In the genomic region with DNA sequence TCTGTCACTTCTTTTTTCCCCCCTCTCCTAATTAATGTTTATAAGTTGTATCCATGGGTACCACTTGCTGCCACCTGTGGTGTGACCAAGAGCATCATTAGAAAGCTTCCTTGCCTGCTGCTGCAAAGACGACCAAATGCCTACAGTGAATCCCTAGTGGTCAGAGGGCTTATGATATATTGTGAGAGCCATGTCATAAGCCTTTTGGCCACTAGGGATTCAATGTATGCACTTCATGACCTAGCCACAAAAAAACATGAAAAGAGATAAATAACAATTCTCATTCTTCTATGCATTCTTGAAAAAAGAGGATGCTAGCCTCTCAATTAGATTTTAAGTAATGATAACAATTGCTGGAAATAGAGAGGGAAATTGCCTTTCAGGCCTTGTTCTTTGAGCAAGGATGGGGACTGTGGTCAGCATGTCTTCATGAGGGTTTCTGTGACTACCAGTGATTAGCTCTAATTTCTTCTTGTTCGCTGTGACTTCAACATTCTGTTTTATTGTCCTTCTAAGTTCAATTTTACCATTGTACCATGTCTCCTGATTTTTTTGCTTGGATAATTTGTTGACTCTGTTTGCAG, we compare ENCODE assay signal across 8 cellular contexts.
A peak's percentile ranks its signal among the peaks of the same experiment; 100 is the strongest.
DNase-seq lines count a peak whose midpoint lies in the region; ATAC-seq, FAIRE-seq and TF ChIP-seq lines count a peak whose summit lies in the region.

No MANE protein-coding gene starts in this region.

- POLR2A ChIA-PET in BJ (lab: Charles Lee) (no interaction called here), endothelial cell of umbilical vein (lab: Charles Lee) (no interaction called here)
- POLR2A ChIA-PET in naive thymus-derived CD8-positive, alpha-beta T cell (lab: Charles Lee) = no interaction called here

- no TSS peak for BruUV-seq in endothelial cell of umbilical vein (replicated peaks; lab: Mats Ljungman, UMichigan)

- no peak for DNase-seq in BJ (ENCODE audit: low read depth)
- peak; percentile 8 for DNase-seq in GM19239 (ENCODE audit: insufficient read length, low spot score)
- peak; percentile 54 for DNase-seq in NAMALWA (ENCODE audit: low spot score)
- no peak for DNase-seq in endothelial cell of umbilical vein (ENCODE audit: low read depth, low spot score)
- no peak for DNase-seq in naive thymus-derived CD8-positive, alpha-beta T cell

- H3K36me3 ChIP-seq in BJ (ENCODE audit: control insufficient read depth, insufficient read depth, low read length) (no peaks in the 10 kb centered on the region), endothelial cell of umbilical vein (ENCODE audit: control insufficient read depth in 2 of 2, extremely low read depth in 1 of 2, insufficient read depth in 2 of 2, low read length in 2 of 2) (no peaks in the 10 kb centered on the region)

- FAIRE-seq in GM19239 (lab: Jason Lieb, UNC) (no peak), endothelial cell of umbilical vein (lab: Jason Lieb, UNC) (peak; percentile 38)

- H3K9me3 Mint-ChIP-seq in naive thymus-derived CD8-positive, alpha-beta T cell = no peaks in the 10 kb centered on the region

- peaks cover 7% of the 10 kb centered on the region for H3K4me1 ChIP-seq in endothelial cell of umbilical vein (ENCODE audit: control insufficient read depth, extremely low read depth, insufficient read depth, low read length)

- 0 out of 2 replicates have a peak, but pooled peaks have one; percentile 18 for TF ChIP-seq CTCF in BJ (IDR thresholded peaks at IDR 0.05; ENCODE audit: insufficient read depth, low read depth, low read length)
- peak in 1 of 2 donors; percentile 21 for TF ChIP-seq CTCF in endothelial cell of umbilical vein (IDR thresholded peaks at IDR 0.05; ENCODE audit: extremely low read depth in 1 of 2, insufficient read depth in 1 of 2, low read depth in 1 of 2, low read length in 2 of 2)

- no peaks in the 10 kb centered on the region for H3K79me2 ChIP-seq in endothelial cell of umbilical vein (ENCODE audit: control insufficient read depth, insufficient read depth, low read length)

- no peaks in the 10 kb centered on the region for H3K36me3 Mint-ChIP-seq in naive thymus-derived CD8-positive, alpha-beta T cell

- no peak overlapping the region for H3K27ac ChIP-seq in endothelial cell of umbilical vein (ENCODE audit: insufficient read depth, low read depth, low read length)

- H2AFZ ChIP-seq in endothelial cell of umbilical vein (ENCODE audit: low read depth, low read length) = no peak overlapping the region

- no peak overlapping the region for H3K9ac ChIP-seq in endothelial cell of umbilical vein (replicated peaks; ENCODE audit: extremely low read depth, insufficient read depth, low read length)

- H3K4me3 ChIP-seq in BJ (ENCODE audit: low read depth, low read length) = no peak overlapping the region
- no peak overlapping the region for H3K4me3 ChIP-seq in endothelial cell of umbilical vein (replicated peaks in 1 of 3; ENCODE audit: insufficient read depth in 1 of 3, low read depth in 1 of 3, low read length in 3 of 3)

- no peak for TF ChIP-seq POLR2A in endothelial cell of umbilical vein (IDR thresholded peaks at IDR 0.05; ENCODE audit: low read depth, low read length)

- CTCF ChIA-PET in BJ (lab: Yijun Ruan, JAX) (interaction anchor here (0.6 to 1.7 kb wide), 5 partner anchors 10 to 702 kb away, joined by 3 to 8 read pairs (median 6); no protein-coding TSS in a partner anchor), endothelial cell of umbilical vein (lab: Charles Lee) (interaction anchor here (0.7 to 1.9 kb wide), 8 partner anchors 10 to 114 kb away, joined by 3 to 5 read pairs (median 3); no protein-coding TSS in a partner anchor)

- no peaks in the 10 kb centered on the region for H4K20me1 ChIP-seq in endothelial cell of umbilical vein (replicated peaks; ENCODE audit: control insufficient read depth, extremely low read depth, insufficient read depth, low read length)

- H3K27me3 ChIP-seq in BJ (ENCODE audit: control insufficient read depth, insufficient read depth, low read length) (no peaks in the 10 kb centered on the region), endothelial cell of umbilical vein (ENCODE audit: control insufficient read depth in 2 of 2, insufficient read depth in 2 of 2, low read length in 2 of 2) (peaks cover 0 to 3% of the 10 kb centered on the region in 2 experiments)

- H3K27ac Mint-ChIP-seq in naive thymus-derived CD8-positive, alpha-beta T cell = no peak overlapping the region

- ATAC-seq in naive thymus-derived CD8-positive, alpha-beta T cell = no peak
- no peak for ATAC-seq in GM21367 (IDR thresholded peaks at IDR 0.05; ENCODE audit: unreplicated experiment)
- no peak for ATAC-seq in GM21447 (IDR thresholded peaks at IDR 0.05; ENCODE audit: unreplicated experiment)
- ATAC-seq in GM21717 (IDR thresholded peaks at IDR 0.05; ENCODE audit: unreplicated experiment) = no peak

- no peak overlapping the region for H3K4me2 ChIP-seq in endothelial cell of umbilical vein (ENCODE audit: insufficient read depth, low read length)

- no peaks in the 10 kb centered on the region for H3K9me3 ChIP-seq in endothelial cell of umbilical vein (replicated peaks; ENCODE audit: control insufficient read depth, insufficient read depth, low read length)

- H3K9me1 ChIP-seq in endothelial cell of umbilical vein (replicated peaks; ENCODE audit: control insufficient read depth, extremely low read depth, insufficient read depth, low read length) = no peaks in the 10 kb centered on the region

- peaks cover 2 to 11% (median 7%) of the 10 kb centered on the region in 5 donors for H3K27me3 Mint-ChIP-seq in naive thymus-derived CD8-positive, alpha-beta T cell

- no peak overlapping the region for H3K4me3 Mint-ChIP-seq in naive thymus-derived CD8-positive, alpha-beta T cell

- intact Hi-C loops in endothelial cell of umbilical vein (cut with micrococcal nuclease) = no loop called here

- dilution Hi-C loops in endothelial cell of umbilical vein (cut with MboI; ENCODE audit: extremely low pct_ligation_motif_present, low sequenced_read_pairs) = no loop called here

- H3K4me1 Mint-ChIP-seq in naive thymus-derived CD8-positive, alpha-beta T cell = peaks cover 0 to 4% (median 0%) of the 10 kb centered on the region in 4 donors

TF ChIP-seq in endothelial cell of umbilical vein, 7 proteins besides CTCF, POLR2A, EP300 and RAD21:
- TF ChIP-seq POLR2AphosphoS5 (IDR thresholded peaks at IDR 0.05; ENCODE audit: insufficient read depth, low read depth, low read length) = no peak
- TF ChIP-seq JUN (IDR thresholded peaks at IDR 0.05; ENCODE audit: borderline replicate concordance, insufficient read depth, insufficient read length, low read depth) = no peak
- no peak for TF ChIP-seq GATA2 (IDR thresholded peaks at IDR 0.05; ENCODE audit: insufficient read depth, insufficient read length, low read depth, low read length)
- TF ChIP-seq EZH2 (IDR thresholded peaks at IDR 0.05; ENCODE audit: borderline replicate concordance, low read depth, low read length, severe bottlenecking) = no peak
- TF ChIP-seq MAX (IDR thresholded peaks at IDR 0.05; ENCODE audit: insufficient read depth, insufficient read length) = no peak
- no peak for TF ChIP-seq FOS (IDR thresholded peaks at IDR 0.05; ENCODE audit: borderline replicate concordance, insufficient read depth, low read length)
- TF ChIP-seq MYC (IDR thresholded peaks at IDR 0.05; ENCODE audit: low read depth, low read length) = no peak
TF ChIP-seq in endothelial cell of umbilical vein: peak in this region for 0.

Comparison
In these comparisons a context has a peak if more than half of its experiments do, and no peak if none do; other contexts are left out.
1. DNase-seq: peak in GM19239 (single experiment) and NAMALWA (single experiment); none in BJ (single experiment), endothelial cell of umbilical vein (single experiment) and naive thymus-derived CD8-positive, alpha-beta T cell (0 of 10).